Comparison of ENCODE assay signal across 34 cellular contexts in genomic region chr19:11513946-11514345, GRCh38. TPM values are rescaled to one million over a fixed set of nuclear protein-coding genes. Genes with fewer than 3 reads are reported as not detected.
"Had no signal": no experiment of that assay in that cellular context is flagged by ENCODE, and none has a peak within 500 bp of the region (broad histone marks: within the 10 kb centered on the region; RNA-seq: fewer than 3 reads in every experiment).

No MANE protein-coding gene starts in this region.

- H3K4me3 Mint-ChIP-seq: activated CD4-positive, alpha-beta memory T cell treated with anti-CD3 and anti-CD28 coated beads for 36 hours; activated CD4-positive, alpha-beta T cell treated with anti-CD3 and anti-CD28 coated beads for 36 hours; activated CD4-positive, alpha-beta T cell treated with anti-CD3 and anti-CD28 coated beads, Interleukin-2, amount 10 ng/mL, durations not matched to agents 24 days and 14 days; activated CD8-positive, alpha-beta memory T cell treated with anti-CD3 and anti-CD28 coated beads, Interleukin-2, amount 10 ng/mL, durations not matched to agents 7 days and 5 days; activated CD8-positive, alpha-beta T cell treated with anti-CD3 and anti-CD28 coated beads, Interleukin-2, amount 10 ng/mL, durations not matched to agents 7 days and 5 days; activated naive CD4-positive, alpha-beta T cell treated with anti-CD3 and anti-CD28 coated beads, Interleukin-2, amount 10 ng/mL, durations not matched to agents 7 days and 5 days; activated naive CD8-positive, alpha-beta T cell treated with anti-CD3 and anti-CD28 coated beads, Interleukin-2, amount 10 ng/mL, durations not matched to agents 7 days and 5 days; activated T-cell treated with anti-CD3 and anti-CD28 coated beads, Interleukin-2, amount 50 U/mL, for 24 hours; activated T-cell treated with anti-CD3 and anti-CD28 coated beads, Interleukin-2, amount 50 U/mL, for 72 hours; brain had no signal

- H3K9me3 Mint-ChIP-seq: activated CD4-positive, alpha-beta memory T cell treated with anti-CD3 and anti-CD28 coated beads for 36 hours; activated CD4-positive, alpha-beta T cell treated with anti-CD3 and anti-CD28 coated beads, Interleukin-2, amount 10 ng/mL, durations not matched to agents 24 days and 14 days; activated naive CD4-positive, alpha-beta T cell treated with anti-CD3 and anti-CD28 coated beads, Interleukin-2, amount 10 ng/mL, durations not matched to agents 7 days and 5 days; activated naive CD4-positive, alpha-beta T cell treated with anti-CD3 and anti-CD28 coated beads, Interleukin-2, amount 50 U/mL, for 72 hours; activated naive CD8-positive, alpha-beta T cell treated with anti-CD3 and anti-CD28 coated beads, Interleukin-2, amount 10 ng/mL, durations not matched to agents 7 days and 5 days; activated T-cell treated with anti-CD3 and anti-CD28 coated beads, Interleukin-2, amount 50 U/mL, for 24 hours; activated T-cell treated with anti-CD3 and anti-CD28 coated beads, Interleukin-2, amount 50 U/mL, for 72 hours; brain had no signal

- DNase-seq: activated CD4-positive, alpha-beta memory T cell treated with anti-CD3 and anti-CD28 coated beads for 36 hours; activated CD4-positive, alpha-beta T cell treated with anti-CD3 and anti-CD28 coated beads for 36 hours; activated CD4-positive, alpha-beta T cell treated with anti-CD3 and anti-CD28 coated beads, Interleukin-2, amount 10 ng/mL, durations not matched to agents 24 days and 14 days; activated CD4-positive, CD25-positive, alpha-beta regulatory T cell; activated CD4-positive, CD25-positive, alpha-beta regulatory T cell treated with anti-CD3 and anti-CD28 coated beads, Interleukin-2, amount 50 U/mL, for 72 hours; activated CD8-positive, alpha-beta memory T cell treated with anti-CD3 and anti-CD28 coated beads, Interleukin-2, amount 10 ng/mL, durations not matched to agents 7 days and 5 days; activated CD8-positive, alpha-beta memory T cell treated with anti-CD3 and anti-CD28 coated beads, Interleukin-2, amount 50 U/mL, for 48 hours; activated CD8-positive, alpha-beta T cell treated with anti-CD3 and anti-CD28 coated beads, Interleukin-2, amount 10 ng/mL, durations not matched to agents 7 days and 5 days; activated gamma-delta T cell; activated naive CD4-positive, alpha-beta T cell; activated naive CD4-positive, alpha-beta T cell treated with anti-CD3 and anti-CD28 coated beads, Interleukin-2, amount 10 ng/mL, durations not matched to agents 7 days and 5 days; activated naive CD8-positive, alpha-beta T cell treated with anti-CD3 and anti-CD28 coated beads, Interleukin-2, amount 10 ng/mL, durations not matched to agents 7 days and 5 days; activated T-cell treated with anti-CD3 and anti-CD28 coated beads for 4 hours; activated T-cell treated with anti-CD3 and anti-CD28 coated beads, Interleukin-2, amount 50 U/mL, for 24 hours; activated T-cell treated with anti-CD3 and anti-CD28 coated beads, Interleukin-2, amount 50 U/mL, for 72 hours; central memory CD4-positive, alpha-beta T cell; cerebellar nuclear complex; colonic mucosa; effector CD8-positive, alpha-beta T cell; foreskin melanocyte; heart right ventricle; T-helper 2 cell had no signal

- H3K4me1 ChIP-seq: ascending aorta, breast epithelium, colonic mucosa, esophagus muscularis mucosa, gastroesophageal sphincter, heart right ventricle had no signal

- H3K27me3 Mint-ChIP-seq: activated CD4-positive, alpha-beta memory T cell treated with anti-CD3 and anti-CD28 coated beads for 36 hours; activated CD4-positive, alpha-beta T cell treated with anti-CD3 and anti-CD28 coated beads for 36 hours; activated CD4-positive, alpha-beta T cell treated with anti-CD3 and anti-CD28 coated beads, Interleukin-2, amount 10 ng/mL, durations not matched to agents 24 days and 14 days; activated CD8-positive, alpha-beta memory T cell treated with anti-CD3 and anti-CD28 coated beads, Interleukin-2, amount 10 ng/mL, durations not matched to agents 7 days and 5 days; activated naive CD4-positive, alpha-beta T cell treated with anti-CD3 and anti-CD28 coated beads, Interleukin-2, amount 10 ng/mL, durations not matched to agents 7 days and 5 days; activated naive CD8-positive, alpha-beta T cell treated with anti-CD3 and anti-CD28 coated beads, Interleukin-2, amount 10 ng/mL, durations not matched to agents 7 days and 5 days; activated T-cell treated with anti-CD3 and anti-CD28 coated beads, Interleukin-2, amount 50 U/mL, for 24 hours; brain had no signal

- H3K4me3 ChIP-seq: ascending aorta, breast epithelium, cardiac muscle cell, colonic mucosa, esophagus muscularis mucosa, gastroesophageal sphincter, heart right ventricle had no signal

- H3K36me3 ChIP-seq: breast epithelium, colonic mucosa had no signal

- H3K9me3 ChIP-seq: ascending aorta, breast epithelium, colonic mucosa, esophagus muscularis mucosa, gastroesophageal sphincter, heart right ventricle had no signal

- ATAC-seq: activated CD4-positive, alpha-beta T cell treated with anti-CD3 and anti-CD28 coated beads for 36 hours; activated CD8-positive, alpha-beta memory T cell treated with anti-CD3 and anti-CD28 coated beads, Interleukin-2, amount 10 ng/mL, durations not matched to agents 7 days and 5 days; activated CD8-positive, alpha-beta T cell treated with anti-CD3 and anti-CD28 coated beads, Interleukin-2, amount 10 ng/mL, durations not matched to agents 7 days and 5 days; activated naive CD4-positive, alpha-beta T cell treated with anti-CD3 and anti-CD28 coated beads, Interleukin-2, amount 50 U/mL, for 72 hours; activated T-cell treated with anti-CD3 and anti-CD28 coated beads, Interleukin-2, amount 50 U/mL, for 72 hours; gastroesophageal sphincter had no signal

- H3K27ac ChIP-seq: ascending aorta, breast epithelium, cardiac muscle cell, colonic mucosa, esophagus muscularis mucosa, gastroesophageal sphincter, heart right ventricle had no signal

- H3K4me1 Mint-ChIP-seq: activated CD4-positive, alpha-beta T cell treated with anti-CD3 and anti-CD28 coated beads for 36 hours; activated CD4-positive, alpha-beta T cell treated with anti-CD3 and anti-CD28 coated beads, Interleukin-2, amount 10 ng/mL, durations not matched to agents 24 days and 14 days; activated CD8-positive, alpha-beta memory T cell treated with anti-CD3 and anti-CD28 coated beads, Interleukin-2, amount 10 ng/mL, durations not matched to agents 7 days and 5 days; activated naive CD4-positive, alpha-beta T cell treated with anti-CD3 and anti-CD28 coated beads, Interleukin-2, amount 10 ng/mL, durations not matched to agents 7 days and 5 days; activated naive CD8-positive, alpha-beta T cell treated with anti-CD3 and anti-CD28 coated beads, Interleukin-2, amount 10 ng/mL, durations not matched to agents 7 days and 5 days; brain had no signal

- H3K27ac Mint-ChIP-seq: activated CD4-positive, alpha-beta memory T cell treated with anti-CD3 and anti-CD28 coated beads for 36 hours; activated CD4-positive, alpha-beta T cell treated with anti-CD3 and anti-CD28 coated beads for 36 hours; activated CD4-positive, alpha-beta T cell treated with anti-CD3 and anti-CD28 coated beads, Interleukin-2, amount 10 ng/mL, durations not matched to agents 24 days and 14 days; activated CD8-positive, alpha-beta memory T cell treated with anti-CD3 and anti-CD28 coated beads, Interleukin-2, amount 10 ng/mL, durations not matched to agents 7 days and 5 days; activated CD8-positive, alpha-beta T cell treated with anti-CD3 and anti-CD28 coated beads, Interleukin-2, amount 10 ng/mL, durations not matched to agents 7 days and 5 days; activated naive CD4-positive, alpha-beta T cell treated with anti-CD3 and anti-CD28 coated beads, Interleukin-2, amount 10 ng/mL, durations not matched to agents 7 days and 5 days; activated naive CD8-positive, alpha-beta T cell treated with anti-CD3 and anti-CD28 coated beads, Interleukin-2, amount 10 ng/mL, durations not matched to agents 7 days and 5 days; activated T-cell treated with anti-CD3 and anti-CD28 coated beads, Interleukin-2, amount 50 U/mL, for 24 hours; activated T-cell treated with anti-CD3 and anti-CD28 coated beads, Interleukin-2, amount 50 U/mL, for 72 hours; brain had no signal

- H3K27me3 ChIP-seq: ascending aorta, breast epithelium, cardiac muscle cell, colonic mucosa, esophagus muscularis mucosa, gastroesophageal sphincter, heart right ventricle had no signal

RNA-seq across cellular contexts. Expression of gene CNN1, which starts 24.7 kb away (rescaled TPM):
- total RNA-seq: activated CD4-positive, alpha-beta memory T cell treated with anti-CD3 and anti-CD28 coated beads for 36 hours; activated CD4-positive, alpha-beta T cell treated with anti-CD3 and anti-CD28 coated beads for 36 hours; activated CD4-positive, alpha-beta T cell treated with anti-CD3 and anti-CD28 coated beads, Interleukin-2, amount 10 ng/mL, durations not matched to agents 24 days and 14 days; activated CD8-positive, alpha-beta memory T cell treated with anti-CD3 and anti-CD28 coated beads for 36 hours; activated CD8-positive, alpha-beta memory T cell treated with anti-CD3 and anti-CD28 coated beads, Interleukin-2, amount 10 ng/mL, durations not matched to agents 7 days and 5 days; activated CD8-positive, alpha-beta T cell treated with anti-CD3 and anti-CD28 coated beads, Interleukin-2, amount 10 ng/mL, durations not matched to agents 7 days and 5 days; activated naive CD4-positive, alpha-beta T cell treated with anti-CD3 and anti-CD28 coated beads, Interleukin-2, amount 50 U/mL, for 72 hours; activated naive CD8-positive, alpha-beta T cell treated with anti-CD3 and anti-CD28 coated beads, Interleukin-2, amount 10 ng/mL, durations not matched to agents 7 days and 5 days; activated T-cell treated with anti-CD3 and anti-CD28 coated beads, Interleukin-2, amount 50 U/mL, for 72 hours; dermis microvascular lymphatic vessel endothelial cell; T-helper 1 cell treated with Interleukin-12 subunit alpha and Interleukin-12 subunit beta and Interleukin-4 antibody, amounts not matched to agents 30 ng/mL and 1 ng/mL, for 36 hours had no signal

RNA-seq across cellular contexts. Expression of gene ELAVL3, which starts 33.1 kb away (rescaled TPM):
- total RNA-seq: activated CD4-positive, alpha-beta memory T cell treated with anti-CD3 and anti-CD28 coated beads for 36 hours; activated CD4-positive, alpha-beta T cell treated with anti-CD3 and anti-CD28 coated beads, Interleukin-2, amount 10 ng/mL, durations not matched to agents 24 days and 14 days; activated CD8-positive, alpha-beta memory T cell treated with anti-CD3 and anti-CD28 coated beads for 36 hours; activated CD8-positive, alpha-beta memory T cell treated with anti-CD3 and anti-CD28 coated beads, Interleukin-2, amount 10 ng/mL, durations not matched to agents 7 days and 5 days; activated naive CD4-positive, alpha-beta T cell treated with anti-CD3 and anti-CD28 coated beads, Interleukin-2, amount 50 U/mL, for 72 hours; activated naive CD8-positive, alpha-beta T cell treated with anti-CD3 and anti-CD28 coated beads, Interleukin-2, amount 10 ng/mL, durations not matched to agents 7 days and 5 days; ascending aorta; breast epithelium; dermis microvascular lymphatic vessel endothelial cell; epithelial cell of proximal tubule; glomerular endothelial cell; T-helper 1 cell treated with Interleukin-12 subunit alpha and Interleukin-12 subunit beta and Interleukin-4 antibody, amounts not matched to agents 30 ng/mL and 1 ng/mL, for 36 hours had no signal
